ENCODE assay signal across 8 cellular contexts in the genomic region with DNA sequence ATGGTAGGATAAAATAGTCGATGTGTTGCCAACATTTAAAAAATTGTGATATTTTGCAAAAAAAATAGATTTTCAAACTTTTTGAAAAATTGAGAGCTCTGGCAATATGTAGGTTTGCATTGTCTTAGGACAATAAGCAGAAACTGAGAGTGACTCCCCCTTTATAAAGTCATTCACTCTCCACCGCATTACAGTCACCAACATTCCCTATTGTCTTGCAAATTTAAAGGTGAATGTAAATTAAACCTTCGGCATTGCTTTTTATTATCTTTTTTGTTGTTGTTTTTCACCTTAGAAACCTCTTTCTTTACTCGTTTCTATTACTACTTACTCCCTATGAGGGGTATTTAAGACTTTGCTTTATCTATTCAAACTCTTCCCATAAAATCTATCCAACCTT.
"Had no signal": no experiment of that assay in that cellular context is flagged by ENCODE, and none has a peak within 500 bp of the region (broad histone marks: within the 10 kb centered on the region; RNA-seq: fewer than 3 reads in every experiment).

No MANE protein-coding gene starts in this region.

- H3K36me3 ChIP-seq: HAP-1 had no signal

- H3K4me3 ChIP-seq: HAP-1 had no signal

- DNase-seq: GOT3, HFFc6, KBM-7 had no signal

- H3K27me3 Mint-ChIP-seq: IgD-negative memory B cell had no signal

- H3K9me3 ChIP-seq: HAP-1 had no signal

- H3K27ac Mint-ChIP-seq: HFFc6, IgD-negative memory B cell had no signal

- ATAC-seq: HCT116, HepG2 had no signal

- H3K27ac ChIP-seq: KMS-11 had no signal

- H3K4me1 Mint-ChIP-seq: IgD-negative memory B cell had no signal

- H3K4me3 Mint-ChIP-seq: HFFc6, IgD-negative memory B cell had no signal

- H3K9me3 Mint-ChIP-seq: HFFc6 had no signal

- H3K9ac ChIP-seq: KMS-11 had no signal

- H3K36me3 Mint-ChIP-seq: IgD-negative memory B cell had no signal
